ENCODE assay signal across 18 cellular contexts in genomic region chr11:35348898-35349687, GRCh38.
DNase-seq lines count a peak whose midpoint lies in the region; ATAC-seq and TF ChIP-seq lines count a peak whose summit lies in the region.
"Had no signal": no experiment of that assay in that cellular context is flagged by ENCODE, and none has a peak within 500 bp of the region (broad histone marks: within the 10 kb centered on the region; RNA-seq: fewer than 3 reads in every experiment).

No MANE protein-coding gene starts in this region.

- peak overlapping the region; percentile 70 for H3K27ac Mint-ChIP-seq in activated naive CD8-positive, alpha-beta T cell
- no peak overlapping the region for H3K27ac Mint-ChIP-seq in activated naive CD8-positive, alpha-beta T cell treated with anti-CD3 and anti-CD28 coated beads, Interleukin-2, amount 50 U/mL, for 24 hours
- H3K27ac Mint-ChIP-seq in activated naive CD8-positive, alpha-beta T cell treated with anti-CD3 and anti-CD28 coated beads for 36 hours, result peak overlapping the region; percentile 74
- H3K27ac Mint-ChIP-seq in stimulated activated naive CD8-positive, alpha-beta T cell treated with anti-CD3 and anti-CD28 coated beads, Interleukin-15, amount 100 ng/mL, for 72 hours, result peak overlapping the region; percentile 8 to 42
- H3K27ac Mint-ChIP-seq: nephron had no signal

- no peaks in the 10 kb centered on the region for H3K9me3 Mint-ChIP-seq in activated naive CD8-positive, alpha-beta T cell (ENCODE audit: low read depth)
- H3K9me3 Mint-ChIP-seq in activated naive CD8-positive, alpha-beta T cell treated with anti-CD3 and anti-CD28 coated beads, Interleukin-2, amount 50 U/mL, for 24 hours, result no peaks in the 10 kb centered on the region
- H3K9me3 Mint-ChIP-seq in activated naive CD8-positive, alpha-beta T cell treated with anti-CD3 and anti-CD28 coated beads for 36 hours, result no peaks in the 10 kb centered on the region
- H3K9me3 Mint-ChIP-seq in stimulated activated naive CD8-positive, alpha-beta T cell treated with anti-CD3 and anti-CD28 coated beads, Interleukin-15, amount 100 ng/mL, for 72 hours, result no peaks in the 10 kb centered on the region
- H3K9me3 Mint-ChIP-seq: nephron had no signal

- no peaks in the 10 kb centered on the region for H3K27me3 Mint-ChIP-seq in activated naive CD8-positive, alpha-beta T cell
- H3K27me3 Mint-ChIP-seq in activated naive CD8-positive, alpha-beta T cell treated with anti-CD3 and anti-CD28 coated beads, Interleukin-2, amount 50 U/mL, for 24 hours, result no peaks in the 10 kb centered on the region
- H3K27me3 Mint-ChIP-seq in activated naive CD8-positive, alpha-beta T cell treated with anti-CD3 and anti-CD28 coated beads for 36 hours, result no peaks in the 10 kb centered on the region
- peaks cover 11% of the 10 kb centered on the region for H3K27me3 Mint-ChIP-seq in stimulated activated naive CD8-positive, alpha-beta T cell treated with anti-CD3 and anti-CD28 coated beads, Interleukin-15, amount 100 ng/mL, for 72 hours

- H3K4me1 ChIP-seq in mucosa of descending colon (ENCODE audit: low read depth), result no peaks in the 10 kb centered on the region

- peak overlapping the region; percentile 56 for H3K4me3 Mint-ChIP-seq in activated naive CD8-positive, alpha-beta T cell
- H3K4me3 Mint-ChIP-seq in activated naive CD8-positive, alpha-beta T cell treated with anti-CD3 and anti-CD28 coated beads, Interleukin-2, amount 50 U/mL, for 24 hours, result no peak overlapping the region
- peak overlapping the region; percentile 6 for H3K4me3 Mint-ChIP-seq in activated naive CD8-positive, alpha-beta T cell treated with anti-CD3 and anti-CD28 coated beads for 36 hours
- H3K4me3 Mint-ChIP-seq in stimulated activated naive CD8-positive, alpha-beta T cell treated with anti-CD3 and anti-CD28 coated beads, Interleukin-15, amount 100 ng/mL, for 72 hours, result peak overlapping the region; percentile 32 to 58
- H3K4me3 Mint-ChIP-seq: nephron had no signal

- no peak for TF ChIP-seq CTCF in mucosa of descending colon (IDR thresholded peaks at IDR 0.05)
- TF ChIP-seq CTCF in WERI-Rb-1 (IDR thresholded peaks at IDR 0.05; ENCODE audit: low read depth, low read length), result no peak

- ATAC-seq in activated naive CD8-positive, alpha-beta T cell treated with anti-CD3 and anti-CD28 coated beads, Interleukin-2, amount 50 U/mL, for 24 hours, result no peak
- ATAC-seq in stimulated activated naive CD8-positive, alpha-beta T cell treated with anti-CD3 and anti-CD28 coated beads, Interleukin-15, amount 100 ng/mL, for 72 hours, result no peak
- no peak for ATAC-seq in mucosa of descending colon
- ATAC-seq: HCT116, left lung, upper lobe of right lung had no signal

- no peaks in the 10 kb centered on the region for H3K27me3 ChIP-seq in WERI-Rb-1 (ENCODE audit: insufficient read depth, low read depth, severe bottlenecking)
- H3K27me3 ChIP-seq: brain microvascular endothelial cell, left lung, stomach, upper lobe of right lung had no signal

- no peak overlapping the region for H3K27ac ChIP-seq in WERI-Rb-1
- H3K27ac ChIP-seq: brain microvascular endothelial cell, left lung, prostate gland, stomach, upper lobe of right lung had no signal

- no peak for DNase-seq in activated naive CD8-positive, alpha-beta T cell treated with anti-CD3 and anti-CD28 coated beads, Interleukin-2, amount 50 U/mL, for 24 hours
- DNase-seq in NCI-H69 (lab: John Stamatoyannopoulos, UW) (peak; percentile 81), mucosa of descending colon (no peak), WERI-Rb-1 (no peak)
- no peak for DNase-seq in activated naive CD8-positive, alpha-beta T cell treated with anti-CD3 and anti-CD28 coated beads for 36 hours
- no peak for DNase-seq in stimulated activated naive CD8-positive, alpha-beta T cell treated with anti-CD3 and anti-CD28 coated beads, Interleukin-15, amount 100 ng/mL, for 72 hours
- DNase-seq: brain microvascular endothelial cell, Karpas-422, left lung, NCI-H1092, NCI-H2029, NCI-H226, stomach, upper lobe of right lung had no signal

- intact Hi-C loops in mucosa of descending colon (cut with DNase I, micrococcal nuclease), result no loop called here

- no peaks in the 10 kb centered on the region for H3K36me3 Mint-ChIP-seq in activated naive CD8-positive, alpha-beta T cell
- no peaks in the 10 kb centered on the region for H3K36me3 Mint-ChIP-seq in activated naive CD8-positive, alpha-beta T cell treated with anti-CD3 and anti-CD28 coated beads, Interleukin-2, amount 50 U/mL, for 24 hours (ENCODE audit: low read depth)
- no peaks in the 10 kb centered on the region for H3K36me3 Mint-ChIP-seq in activated naive CD8-positive, alpha-beta T cell treated with anti-CD3 and anti-CD28 coated beads for 36 hours

- no peaks in the 10 kb centered on the region for H3K36me3 ChIP-seq in mucosa of descending colon (ENCODE audit: low read depth)
- H3K36me3 ChIP-seq in WERI-Rb-1, result no peaks in the 10 kb centered on the region
- H3K36me3 ChIP-seq: brain microvascular endothelial cell, left lung, prostate gland, stomach, upper lobe of right lung had no signal

- peaks cover 35% of the 10 kb centered on the region for H3K4me1 Mint-ChIP-seq in activated naive CD8-positive, alpha-beta T cell (ENCODE audit: low read depth)
- peaks cover 42% of the 10 kb centered on the region for H3K4me1 Mint-ChIP-seq in activated naive CD8-positive, alpha-beta T cell treated with anti-CD3 and anti-CD28 coated beads, Interleukin-2, amount 50 U/mL, for 24 hours
- H3K4me1 Mint-ChIP-seq in activated naive CD8-positive, alpha-beta T cell treated with anti-CD3 and anti-CD28 coated beads for 36 hours, result peaks cover 30% of the 10 kb centered on the region
- peaks cover 47% of the 10 kb centered on the region for H3K4me1 Mint-ChIP-seq in stimulated activated naive CD8-positive, alpha-beta T cell treated with anti-CD3 and anti-CD28 coated beads, Interleukin-15, amount 100 ng/mL, for 72 hours

- H3K9me3 ChIP-seq in mucosa of descending colon (no peaks in the 10 kb centered on the region), WERI-Rb-1 (ENCODE audit: severe bottlenecking) (no peaks in the 10 kb centered on the region)
- H3K9me3 ChIP-seq: left lung, prostate gland, stomach, upper lobe of right lung had no signal

- no peak overlapping the region for H3K4me3 ChIP-seq in mucosa of descending colon
- no peak overlapping the region for H3K4me3 ChIP-seq in WERI-Rb-1 (ENCODE audit: low read depth, low read length)
- H3K4me3 ChIP-seq: left lung, prostate gland, stomach, upper lobe of right lung had no signal
